In the genomic region with DNA sequence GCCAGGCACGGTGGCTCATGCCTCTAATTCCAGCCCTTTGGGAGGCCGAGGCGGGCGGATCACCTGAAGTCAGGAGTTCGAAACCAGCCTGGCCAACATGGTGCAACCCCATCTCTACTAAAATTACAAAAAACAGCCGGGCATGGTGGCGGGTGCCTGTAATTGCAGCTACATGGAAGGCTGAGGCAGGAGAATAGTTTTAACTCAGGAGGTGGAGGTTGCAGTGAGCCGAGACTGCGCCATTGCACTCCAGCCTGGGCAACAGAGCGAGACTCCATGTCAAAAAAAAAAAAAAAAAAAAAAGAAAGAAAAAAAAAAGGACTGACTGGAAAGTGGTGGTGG, we compare ENCODE assay signal across 14 cellular contexts. TPM values are rescaled to one million over a fixed set of nuclear protein-coding genes. Genes with fewer than 3 reads are reported as not detected.
DNase-seq lines count a peak whose midpoint lies in the region; ATAC-seq, FAIRE-seq and TF ChIP-seq lines count a peak whose summit lies in the region.
"Not testable (repeated sequence)": the region's sequence is repeated elsewhere in the genome, so short reads cannot be mapped to it uniquely, and the experiment has no call there.
"Had no signal": no experiment of that assay in that cellular context is flagged by ENCODE, and none has a peak within 500 bp of the region (broad histone marks: within the 10 kb centered on the region; RNA-seq: fewer than 3 reads in every experiment).

No MANE protein-coding gene starts in this region.

- not testable (repeated sequence) for H3K4me3 Mint-ChIP-seq in GM23338; HFFc6; chondrocyte (ENCODE audit: unreplicated experiment); endothelial cell (ENCODE audit: unreplicated experiment); type B pancreatic cell

- H2AFZ ChIP-seq in GM23338 = 0 out of 2 replicates have a peak overlapping the region, but pooled peaks have one; percentile 38
- not testable (repeated sequence) for H2AFZ ChIP-seq in SK-N-SH (ENCODE audit: low read depth); HepG2 (ENCODE audit: low read length)

- H3K4me1 ChIP-seq in GM23338 (ENCODE audit: insufficient read depth); SK-N-SH (ENCODE audit: control insufficient read depth in 1 of 2, insufficient read depth in 2 of 2, low read depth in 1 of 2, low read length in 1 of 2); HepG2 (ENCODE audit: insufficient read depth, low read length): not testable (repeated sequence)

- CTCF ChIA-PET in SK-N-SH (lab: Yijun Ruan, JAX) = interaction anchor here (0.7 to 2.5 kb wide), 3 partner anchors 16 to 54 kb away, joined by 3 to 7 read pairs (median 3); no protein-coding TSS in a partner anchor
- CTCF ChIA-PET in HepG2 (lab: Yijun Ruan, JAX; ENCODE audit: low intra/inter-chr PET ratio, low total read pairs) = not testable (repeated sequence)

- H3K27me3 ChIP-seq in GM23338 (ENCODE audit: insufficient read depth); SK-N-SH (ENCODE audit: insufficient read depth): not testable (repeated sequence)
- H3K27me3 ChIP-seq in HepG2 (ENCODE audit: control insufficient read depth in 1 of 2, insufficient read depth in 2 of 2, low read length in 2 of 2) = peaks cover 0 to 13% of the 10 kb centered on the region in 2 experiments; a peak in 3 of 5 replicates

- ATAC-seq in GM23338 = not testable (repeated sequence)
- peak; percentile 23; the same call in 1 of the 3 replicates for ATAC-seq in HepG2

- not testable (repeated sequence) for H3K4me3 ChIP-seq in GM23338; SK-N-SH (ENCODE audit: low read depth in 2 of 2, low read length in 1 of 2); HepG2 (replicated peaks in 1 of 3; ENCODE audit: insufficient read depth in 1 of 3, low read depth in 2 of 3, low read length in 3 of 3)

- H3K9ac ChIP-seq in SK-N-SH; HepG2 (ENCODE audit: insufficient read depth, low read depth, low read length): not testable (repeated sequence)

- not testable (repeated sequence) for H3K4me2 ChIP-seq in GM23338; SK-N-SH; HepG2 (ENCODE audit: low read depth, low read length)

- H3K9me3 ChIP-seq in SK-N-SH; HepG2 (ENCODE audit: low read length): not testable (repeated sequence)

- H3K4me1 Mint-ChIP-seq in GM23338; chondrocyte (ENCODE audit: low read depth); endothelial cell (ENCODE audit: unreplicated experiment); type B pancreatic cell (ENCODE audit: unreplicated experiment): not testable (repeated sequence)
- H3K4me1 Mint-ChIP-seq in HFFc6 (ENCODE audit: low read depth) = peaks cover 15% of the 10 kb centered on the region

- not testable (repeated sequence) for H3K36me3 ChIP-seq in GM23338 (ENCODE audit: insufficient read depth); SK-N-SH (replicated peaks in 1 of 2; ENCODE audit: control insufficient read depth in 1 of 2, insufficient read depth in 2 of 2, low read length in 1 of 2); HepG2 (replicated peaks in 1 of 2; ENCODE audit: control insufficient read depth in 1 of 2, insufficient read depth in 2 of 2, low read length in 2 of 2)

- in situ Hi-C loops in HepG2 (cut with HindIII; ENCODE audit: extremely low pct_ligation_motif_present, low pct_unique_long_range_greater_than_20kb) = not testable (repeated sequence)

- TF ChIP-seq RAD21 in SK-N-SH (IDR thresholded peaks at IDR 0.05; ENCODE audit: low read length); HepG2 (CRISPR knock-in tag; IDR thresholded peaks at IDR 0.05): not testable (repeated sequence)

- H4K20me1 ChIP-seq in GM23338 (replicated peaks; ENCODE audit: insufficient read depth); SK-N-SH (ENCODE audit: insufficient read depth); HepG2 (ENCODE audit: insufficient read depth, low read length): not testable (repeated sequence)

- not testable (repeated sequence) for H3K79me2 ChIP-seq in GM23338 (replicated peaks; ENCODE audit: insufficient read depth); SK-N-SH (ENCODE audit: insufficient read depth); HepG2 (ENCODE audit: insufficient read depth, low read length)

- H3K36me3 Mint-ChIP-seq in GM23338 (ENCODE audit: low read depth); chondrocyte (ENCODE audit: low read depth); endothelial cell (ENCODE audit: low read depth, unreplicated experiment); type B pancreatic cell: not testable (repeated sequence)
- H3K36me3 Mint-ChIP-seq in HFFc6 (ENCODE audit: low read depth) = peaks cover 12% of the 10 kb centered on the region; the same call in 1 of the 2 replicates

- 94% methylated on average over 10 of the region's 10 CpGs for WGBS in SK-N-SH (ENCODE audit: low lambda C conversion rate)
- WGBS in HepG2 (ENCODE audit: low lambda C conversion rate) = 40% methylated on average over 10 of the region's 10 CpGs

- H3K27me3 Mint-ChIP-seq in GM23338 (ENCODE audit: insufficient read depth, low read depth, poor library complexity); HFFc6 (ENCODE audit: insufficient read depth); chondrocyte (ENCODE audit: low read depth); endothelial cell (ENCODE audit: unreplicated experiment); type B pancreatic cell: not testable (repeated sequence)

- H3F3A ChIP-seq in GM23338 (replicated peaks; ENCODE audit: low read depth); SK-N-SH (replicated peaks; ENCODE audit: insufficient read depth): not testable (repeated sequence)

- H3K27ac Mint-ChIP-seq in GM23338; HFFc6; chondrocyte (ENCODE audit: unreplicated experiment); endothelial cell (ENCODE audit: unreplicated experiment); type B pancreatic cell: not testable (repeated sequence)

- not testable (repeated sequence) for BruUV-seq in HepG2 (replicated peaks; lab: Mats Ljungman, UMichigan)

- H3K27ac ChIP-seq in GM23338 (ENCODE audit: low read depth); SK-N-SH (ENCODE audit: low read depth in 2 of 2, low read length in 1 of 2); HepG2 (ENCODE audit: extremely low read length, insufficient read depth, low read length): not testable (repeated sequence)

- not testable (repeated sequence) for TF ChIP-seq POLR2A in HepG2 (IDR thresholded peaks at IDR 0.05; ENCODE audit: insufficient read depth in 1 of 2, low read depth in 2 of 2, low read length in 2 of 2)

- intact Hi-C loops in HepG2 (cut with micrococcal nuclease; ENCODE audit: unreplicated experiment) = not testable (repeated sequence)

- H3K9me3 Mint-ChIP-seq in GM23338; HFFc6; chondrocyte (ENCODE audit: low read depth); endothelial cell (ENCODE audit: unreplicated experiment); type B pancreatic cell: not testable (repeated sequence)

- POLR2A ChIA-PET in SK-N-SH (lab: Yijun Ruan, JAX); HepG2 (lab: Yijun Ruan, JAX): not testable (repeated sequence)

- DNase-seq in GM23338 (ENCODE audit: low spot score); HFFc6; SK-N-SH; chondrocyte (ENCODE audit: low spot score); endothelial cell (ENCODE audit: low spot score); HepG2 (ENCODE audit: low spot score); type B pancreatic cell (ENCODE audit: extremely low spot score, unreplicated experiment): not testable (repeated sequence)

- TF ChIP-seq CTCF in GM23338 (conservative IDR thresholded peaks at IDR 0.05; ENCODE audit: low read depth in 2 of 2) = peak in 1 of 2 experiments; percentile 18; a peak in 1 of 4 replicates
- TF ChIP-seq CTCF in HFFc6 (IDR thresholded peaks at IDR 0.05) = peak; percentile 35; the same call in 1 of the 2 replicates
- peak; percentile 25; the same call in 1 of the 2 replicates for TF ChIP-seq CTCF in SK-N-SH (IDR thresholded peaks at IDR 0.05)
- TF ChIP-seq CTCF in chondrocyte (IDR thresholded peaks at IDR 0.05) = peak; percentile 14
- TF ChIP-seq CTCF in endothelial cell (IDR thresholded peaks at IDR 0.05; ENCODE audit: unreplicated experiment) = peak; percentile 28
- TF ChIP-seq CTCF in HepG2 (CRISPR knock-in tag; IDR thresholded peaks at IDR 0.05) = not testable (repeated sequence)
- peak; percentile 27 for TF ChIP-seq CTCF in type B pancreatic cell (conservative IDR thresholded peaks at IDR 0.05)

- not testable (repeated sequence) for TF ChIP-seq EP300 in SK-N-SH (IDR thresholded peaks at IDR 0.05; ENCODE audit: borderline replicate concordance in 1 of 2, low read depth in 1 of 2, low read length in 1 of 2); HepG2 (IDR thresholded peaks at IDR 0.05; ENCODE audit: low read depth in 2 of 2, low read length in 2 of 2); HepG2 (CRISPR knock-in tag; IDR thresholded peaks at IDR 0.05; ENCODE audit: borderline replicate concordance)

- FAIRE-seq in HepG2 (lab: Jason Lieb, UNC) = not testable (repeated sequence)

- H3K9me2 ChIP-seq in GM23338 (ENCODE audit: insufficient read depth); SK-N-SH: not testable (repeated sequence)

RNA-seq across cellular contexts. Expression of gene SLC13A4, which starts 9.3 kb away (rescaled TPM):
- total RNA-seq in GM23338 (2014; rRNA removed; shearing (Covaris generic)) = 1.7 and 2.4 TPM in 2 replicates
- polyA plus RNA-seq in GM23338 (2016; fragmentation: Nextera tagmentation; extraction: Ambion mirVana) (2.3 TPM in 2 replicates), SK-N-SH (2012; rRNA removed) (0.23 and 0.30 TPM in 2 replicates), HepG2 (2011; rRNA removed) (0.04 and 0.08 TPM in 2 replicates)
- total RNA-seq in HFFc6 (2021; fragmentation: NEBNext Ultra II Directional; extraction: Animal tissue kit (Norgen Biotek cat#: 25700)) = 1 to 10 TPM in 1 of 6 experiments, under 1 TPM in 4, not detected in 1; 0.24 to 1.2 (median 0.68) TPM
- 0.12 and 0.28 TPM in 2 replicates for polyA plus RNA-seq in SK-N-SH (2012; cell fraction: cytosol; rRNA removed)
- polyA plus RNA-seq in SK-N-SH (2012; cell fraction: nucleus; rRNA removed) = 0.26 TPM in 2 replicates
- total RNA-seq in chondrocyte (not detected in 3 replicates), endothelial cell (ENCODE audit: unreplicated experiment) (not detected), HepG2 (2016; rRNA removed; fragmentation: Illumina TruSeq; extraction: Trizol) (not detected in 2 replicates), type B pancreatic cell (ENCODE audit: low replicate concordance) (5.2 and 11.3 TPM in 2 replicates)
- not detected in 2 replicates for total RNA-seq in HepG2 (2016; cell fraction: cytosol; rRNA removed; fragmentation: Illumina TruSeq; extraction: Trizol; ENCODE audit: low read depth)
- not detected in 2 replicates for total RNA-seq in HepG2 (2016; cell fraction: insoluble cytoplasmic fraction; rRNA removed; fragmentation: Illumina TruSeq; extraction: Trizol)
- not detected in 2 replicates for total RNA-seq in HepG2 (2016; cell fraction: membrane; rRNA removed; fragmentation: Illumina TruSeq; extraction: Trizol)
- not detected in 2 replicates for total RNA-seq in HepG2 (2016; cell fraction: nucleus; rRNA removed; fragmentation: Illumina TruSeq; extraction: Trizol)
- polyA plus RNA-seq in HepG2 (2011; cell fraction: cytosol; rRNA removed) = 0.04 and 0.05 TPM in 2 replicates
- polyA plus RNA-seq in HepG2 (2011; cell fraction: nucleus; rRNA removed) = 0.13 TPM in 1 of 2 replicates, not detected in the other
- 0.24 and 0.27 TPM in 2 replicates for polyA plus RNA-seq in HepG2 (2012)
- not detected in 2 replicates for polyA plus RNA-seq in HepG2 (2016; cell fraction: cytosol; fragmentation: Illumina TruSeq; extraction: Trizol; ENCODE audit: low read depth)
- not detected in 2 replicates for polyA plus RNA-seq in HepG2 (2016; cell fraction: insoluble cytoplasmic fraction; fragmentation: Illumina TruSeq; extraction: Trizol; ENCODE audit: low read depth)
- polyA plus RNA-seq in HepG2 (2016; cell fraction: membrane; fragmentation: Illumina TruSeq; extraction: Trizol; ENCODE audit: low read depth) = not detected in 2 replicates
- not detected in 2 replicates for polyA plus RNA-seq in HepG2 (2016; cell fraction: nucleus; fragmentation: Illumina TruSeq; extraction: Trizol; ENCODE audit: insufficient read depth, low read depth)
- not detected in 2 replicates for polyA minus RNA-seq in HepG2 (2011; rRNA and poly(A)+ RNA removed; ENCODE audit: low replicate concordance)
- not detected in 2 replicates for polyA minus RNA-seq in HepG2 (2011; cell fraction: cytosol; rRNA and poly(A)+ RNA removed)
- polyA minus RNA-seq in HepG2 (2011; cell fraction: nucleus; rRNA and poly(A)+ RNA removed) = not detected in 2 replicates
- total RNA-seq: A172; A673; Calu3; CD4-positive, alpha-beta memory T cell; Daoy had no signal

RNA-seq across cellular contexts. Expression of gene FAM180A, which starts 11.3 kb away (rescaled TPM):
- not detected in 2 replicates for total RNA-seq in GM23338 (2014; rRNA removed; shearing (Covaris generic))
- polyA plus RNA-seq in GM23338 (2016; fragmentation: Nextera tagmentation; extraction: Ambion mirVana) = not detected in 2 replicates
- 10 to 100 TPM in 5 of 6 experiments, 1 to 10 TPM in 1; 5.6 to 61.9 (median 53.3) TPM for total RNA-seq in HFFc6 (2021; fragmentation: NEBNext Ultra II Directional; extraction: Animal tissue kit (Norgen Biotek cat#: 25700))
- polyA plus RNA-seq in SK-N-SH (2012; rRNA removed) = 0.08 and 0.10 TPM in 2 replicates
- polyA plus RNA-seq in SK-N-SH (2012; cell fraction: cytosol; rRNA removed) = 0.04 and 0.09 TPM in 2 replicates
- 0.08 and 0.12 TPM in 2 replicates for polyA plus RNA-seq in SK-N-SH (2012; cell fraction: nucleus; rRNA removed)
- total RNA-seq in chondrocyte = 0.27 to 1.4 TPM (median 0.31 TPM) in 3 replicates
- not detected for total RNA-seq in endothelial cell (ENCODE audit: unreplicated experiment)
- total RNA-seq in HepG2 (2016; rRNA removed; fragmentation: Illumina TruSeq; extraction: Trizol) = not detected in 2 replicates
- not detected in 2 replicates for total RNA-seq in HepG2 (2016; cell fraction: cytosol; rRNA removed; fragmentation: Illumina TruSeq; extraction: Trizol; ENCODE audit: low read depth)
- total RNA-seq in HepG2 (2016; cell fraction: insoluble cytoplasmic fraction; rRNA removed; fragmentation: Illumina TruSeq; extraction: Trizol) = not detected in 2 replicates
- total RNA-seq in HepG2 (2016; cell fraction: membrane; rRNA removed; fragmentation: Illumina TruSeq; extraction: Trizol) = not detected in 2 replicates
- not detected in 2 replicates for total RNA-seq in HepG2 (2016; cell fraction: nucleus; rRNA removed; fragmentation: Illumina TruSeq; extraction: Trizol)
- polyA plus RNA-seq in HepG2 (2011; rRNA removed) = not detected in 2 replicates
- polyA plus RNA-seq in HepG2 (2011; cell fraction: cytosol; rRNA removed) = not detected in 2 replicates
- not detected in 2 replicates for polyA plus RNA-seq in HepG2 (2011; cell fraction: nucleus; rRNA removed)
- not detected in 2 replicates for polyA plus RNA-seq in HepG2 (2012)
- not detected in 2 replicates for polyA plus RNA-seq in HepG2 (2016; cell fraction: cytosol; fragmentation: Illumina TruSeq; extraction: Trizol; ENCODE audit: low read depth)
- not detected in 2 replicates for polyA plus RNA-seq in HepG2 (2016; cell fraction: insoluble cytoplasmic fraction; fragmentation: Illumina TruSeq; extraction: Trizol; ENCODE audit: low read depth)
- polyA plus RNA-seq in HepG2 (2016; cell fraction: membrane; fragmentation: Illumina TruSeq; extraction: Trizol; ENCODE audit: low read depth) = not detected in 2 replicates
- polyA plus RNA-seq in HepG2 (2016; cell fraction: nucleus; fragmentation: Illumina TruSeq; extraction: Trizol; ENCODE audit: insufficient read depth, low read depth) = not detected in 2 replicates
- polyA minus RNA-seq in HepG2 (2011; rRNA and poly(A)+ RNA removed; ENCODE audit: low replicate concordance) = 0.14 TPM in 1 of 2 replicates, not detected in the other
- not detected in 2 replicates for polyA minus RNA-seq in HepG2 (2011; cell fraction: cytosol; rRNA and poly(A)+ RNA removed)
- polyA minus RNA-seq in HepG2 (2011; cell fraction: nucleus; rRNA and poly(A)+ RNA removed) = not detected in 2 replicates
- 0.14 TPM in 1 of 2 replicates, not detected in the other for total RNA-seq in type B pancreatic cell (ENCODE audit: low replicate concordance)
- total RNA-seq: A673; Calu3; CD4-positive, alpha-beta memory T cell; Daoy; G401; H7 had no signal
- polyA plus RNA-seq: CD4-positive, alpha-beta memory T cell had no signal
